32 cellular contexts compared by ENCODE assay signal in the genomic region with DNA sequence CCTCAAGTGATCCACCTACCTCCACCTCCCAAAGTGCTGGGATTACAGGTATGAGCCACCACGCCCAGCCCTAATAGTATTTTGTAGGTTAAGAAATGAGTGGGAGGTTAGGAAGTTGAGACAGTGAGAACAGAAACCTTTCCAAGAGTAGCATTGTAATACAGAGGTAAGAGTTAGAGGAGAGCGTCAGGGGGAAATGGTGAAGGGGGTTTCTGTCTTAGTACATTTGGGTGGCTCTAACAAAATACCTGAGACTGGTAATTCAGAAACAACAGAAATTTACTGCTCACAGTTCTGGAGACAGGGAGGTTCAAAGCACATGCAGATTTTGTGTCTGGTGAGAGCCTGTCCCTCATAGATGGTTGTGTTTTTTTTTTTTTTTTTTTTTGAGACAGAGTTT. TPM values are rescaled to one million over a fixed set of nuclear protein-coding genes. Genes with fewer than 3 reads are reported as not detected.
"Had no signal": no experiment of that assay in that cellular context is flagged by ENCODE, and none has a peak within 500 bp of the region (broad histone marks: within the 10 kb centered on the region; RNA-seq: fewer than 3 reads in every experiment).

No MANE protein-coding gene starts in this region.

- H3K27ac ChIP-seq: brain microvascular endothelial cell, Peyer's patch, SJSA1 had no signal

- H3K9me3 Mint-ChIP-seq: activated naive CD8-positive, alpha-beta T cell treated with anti-CD3 and anti-CD28 coated beads, Interleukin-2, amount 50 U/mL, for 24 hours; T-helper 1 cell treated with Interleukin-12 subunit alpha and Interleukin-12 subunit beta and Interleukin-4 antibody, amounts not matched to agents 30 μg/mL and 1 μg/mL, for 36 hours; T-helper 2 cell treated with Interferon-gamma antibody and Interleukin-4, amounts not matched to agents 5 μg/mL and 100 μg/mL, for 36 hours had no signal

- H3K27ac Mint-ChIP-seq: activated naive CD8-positive, alpha-beta T cell; activated naive CD8-positive, alpha-beta T cell treated with anti-CD3 and anti-CD28 coated beads, Interleukin-2, amount 50 U/mL, for 24 hours; activated T-helper 2 cell treated with anti-CD3 and anti-CD28 coated beads, Interferon-gamma antibody, Interleukin-2, Interleukin-4, amounts not matched to agents 10 μg/mL and 5 μg/mL and 100 μg/mL, durations not matched to agents 14 hours and 24 hours and 36 hours; T-helper 1 cell treated with Interleukin-12 subunit alpha and Interleukin-12 subunit beta and Interleukin-4 antibody, amounts not matched to agents 30 μg/mL and 1 μg/mL, for 36 hours; T-helper 2 cell treated with Interferon-gamma antibody and Interleukin-4, amounts not matched to agents 5 μg/mL and 100 μg/mL, for 36 hours had no signal

- H3K4me3 ChIP-seq: Peyer's patch, SJSA1 had no signal

- H3K9me3 ChIP-seq: Peyer's patch, SJSA1, SK-N-SH had no signal

- DNase-seq: activated CD4-positive, alpha-beta T cell treated with anti-CD3 and anti-CD28 coated beads for 4 hours; activated CD4-positive, alpha-beta T cell treated with anti-CD3 and anti-CD28 coated beads, Interleukin-2, amount 50 U/mL, for 4 hours; activated CD8-positive, alpha-beta memory T cell treated with anti-CD3 and anti-CD28 coated beads, Interleukin-2, amount 50 U/mL, for 4 hours; activated gamma-delta T cell; activated naive CD8-positive, alpha-beta T cell treated with anti-CD3 and anti-CD28 coated beads, Interleukin-2, amount 50 U/mL, for 24 hours; anterior cingulate cortex; brain microvascular endothelial cell; central memory CD4-positive, alpha-beta T cell; NCI-H1092 treated with DMSO at 0.1 percent for 48 hours; NCI-H1417; NCI-H146; NCI-H187; NCI-H2029 treated with DMSO at 0.1 percent for 48 hours; NCI-H2107; NCI-H2171; NCI-H510A; NCI-H526; NCI-H748 treated with DMSO at 0.1 percent for 48 hours; NK-92 treated with Interleukin-12 subunit alpha and Interleukin-12 subunit beta, amount 100 ng/mL, for 24 hours; PC-3; Peyer's patch; RPMI8226; SHP77 treated with DMSO at 0.1 percent for 48 hours; SK-N-SH had no signal

- FAIRE-seq: colon, TTC549 had no signal

- H3K27me3 Mint-ChIP-seq: activated naive CD8-positive, alpha-beta T cell; activated naive CD8-positive, alpha-beta T cell treated with anti-CD3 and anti-CD28 coated beads, Interleukin-2, amount 50 U/mL, for 24 hours had no signal

- H3K36me3 ChIP-seq: SJSA1 had no signal

- H3K27me3 ChIP-seq: brain microvascular endothelial cell, Peyer's patch, SJSA1 had no signal

- H3K9ac ChIP-seq: SK-N-SH had no signal

- ATAC-seq: activated naive CD8-positive, alpha-beta T cell treated with anti-CD3 and anti-CD28 coated beads, Interleukin-2, amount 50 U/mL, for 24 hours; PC-3 had no signal

- H3K4me3 Mint-ChIP-seq: activated naive CD8-positive, alpha-beta T cell; activated naive CD8-positive, alpha-beta T cell treated with anti-CD3 and anti-CD28 coated beads, Interleukin-2, amount 50 U/mL, for 24 hours; T-helper 1 cell treated with Interleukin-12 subunit alpha and Interleukin-12 subunit beta and Interleukin-4 antibody, amounts not matched to agents 30 μg/mL and 1 μg/mL, for 36 hours; T-helper 2 cell treated with Interferon-gamma antibody and Interleukin-4, amounts not matched to agents 5 μg/mL and 100 μg/mL, for 36 hours had no signal

- H3K4me2 ChIP-seq: SK-N-SH had no signal

RNA-seq across cellular contexts. Expression of gene IRGM, which starts 48.9 kb away (rescaled TPM):
- total RNA-seq: M059J, PC-3, SJSA1 had no signal
